ENCODE assay signal across 21 cellular contexts in genomic region chr12:109759076-109759420, GRCh38. TPM values are rescaled to one million over a fixed set of nuclear protein-coding genes. Genes with fewer than 3 reads are reported as not detected.
DNase-seq lines count a peak whose midpoint lies in the region; ATAC-seq, FAIRE-seq and TF ChIP-seq lines count a peak whose summit lies in the region.
"Had no signal": no experiment of that assay in that cellular context is flagged by ENCODE, and none has a peak within 500 bp of the region (broad histone marks: within the 10 kb centered on the region; RNA-seq: fewer than 3 reads in every experiment).

No MANE protein-coding gene starts in this region.

- TF ChIP-seq CTCF in right lobe of liver (IDR thresholded peaks at IDR 0.05) = no peak
- no peak for TF ChIP-seq CTCF in HepG2 (CRISPR knock-in tag; IDR thresholded peaks at IDR 0.05)

- H3K27ac ChIP-seq in right lobe of liver (no peak overlapping the region), HepG2 (ENCODE audit: extremely low read length, insufficient read depth, low read length) (no peak overlapping the region), mesendoderm (ENCODE audit: low read depth, low read length) (no peak overlapping the region)
- H3K27ac ChIP-seq: psoas muscle, tibial artery had no signal

- H3K27me3 Mint-ChIP-seq in activated CD4-positive, alpha-beta T cell treated with anti-CD3 and anti-CD28 coated beads for 36 hours = peaks cover 4% of the 10 kb centered on the region
- H3K27me3 Mint-ChIP-seq in activated CD4-positive, alpha-beta T cell treated with anti-CD3 and anti-CD28 coated beads, Interleukin-2, amount 10 ng/mL, durations not matched to agents 7 days and 5 days = peaks cover 3% of the 10 kb centered on the region

- DNase-seq in activated CD4-positive, alpha-beta T cell treated with anti-CD3 and anti-CD28 coated beads for 36 hours = peak; percentile 1
- no peak for DNase-seq in activated CD4-positive, alpha-beta T cell treated with anti-CD3 and anti-CD28 coated beads, Interleukin-2, amount 10 ng/mL, durations not matched to agents 7 days and 5 days
- DNase-seq in right lobe of liver (peak in 2 of 3 donors; percentile 28 to 40), HepG2 (ENCODE audit: low spot score) (no peak), mesendoderm (no peak), NCI-H2107 (lab: John Stamatoyannopoulos, UW) (no peak)
- DNase-seq: COR-L47; DMS79 treated with DMSO at 0.1 percent for 48 hours; NCI-H1436; NCI-H2171; NCI-H526; RPMI8226; stimulated activated naive CD4-positive, alpha-beta T cell had no signal

- H3K4me1 Mint-ChIP-seq in activated CD4-positive, alpha-beta T cell treated with anti-CD3 and anti-CD28 coated beads for 36 hours = peaks cover 5% of the 10 kb centered on the region
- H3K4me1 Mint-ChIP-seq in activated CD4-positive, alpha-beta T cell treated with anti-CD3 and anti-CD28 coated beads, Interleukin-2, amount 10 ng/mL, durations not matched to agents 7 days and 5 days = peaks cover 3% of the 10 kb centered on the region
- H3K4me1 Mint-ChIP-seq: B cell had no signal

- no peak for ATAC-seq in activated CD4-positive, alpha-beta T cell treated with anti-CD3 and anti-CD28 coated beads for 36 hours
- no peak for ATAC-seq in right lobe of liver
- ATAC-seq in HepG2 = no peak
- no peak for ATAC-seq in GM19455 (IDR thresholded peaks at IDR 0.05; ENCODE audit: unreplicated experiment)
- ATAC-seq in HG02973 (IDR thresholded peaks at IDR 0.05; ENCODE audit: unreplicated experiment) = no peak
- ATAC-seq: psoas muscle had no signal

- H3K9ac ChIP-seq in HepG2 (ENCODE audit: insufficient read depth, low read depth, low read length) (no peak overlapping the region), mesendoderm (ENCODE audit: low read length) (no peak overlapping the region)

- peaks cover 2% of the 10 kb centered on the region for H3K79me1 ChIP-seq in mesendoderm (ENCODE audit: low read length)

- no peak for TF ChIP-seq POLR2A in right lobe of liver (IDR thresholded peaks at IDR 0.05)
- TF ChIP-seq POLR2A in HepG2 (IDR thresholded peaks at IDR 0.05; ENCODE audit: insufficient read depth in 1 of 2, low read depth in 2 of 2, low read length in 2 of 2) = no peak

- no peak overlapping the region for H3K4ac ChIP-seq in mesendoderm (ENCODE audit: low read depth, low read length)

- intact Hi-C loops in activated CD4-positive, alpha-beta T cell treated with anti-CD3 and anti-CD28 coated beads for 36 hours (cut with DNase I, micrococcal nuclease) = no loop called here
- intact Hi-C loops in right lobe of liver (cut with DNase I) = no loop called here
- intact Hi-C loops in HepG2 (cut with micrococcal nuclease; ENCODE audit: unreplicated experiment) = no loop called here

- H3K9me3 ChIP-seq in right lobe of liver (no peaks in the 10 kb centered on the region), HepG2 (ENCODE audit: low read length) (peaks cover 10% of the 10 kb centered on the region; the same call in 1 of the 2 replicates)

- H2BK120ac ChIP-seq in mesendoderm (ENCODE audit: low read depth, low read length) = no peak overlapping the region

- no TSS peak for BruUV-seq in HepG2 (replicated peaks; lab: Mats Ljungman, UMichigan)

- no peak for TF ChIP-seq RAD21 in HepG2 (CRISPR knock-in tag; IDR thresholded peaks at IDR 0.05)

- POLR2A ChIA-PET in activated CD4-positive, alpha-beta T cell treated with anti-CD3 and anti-CD28 coated beads for 36 hours (lab: Charles Lee) = no interaction called here
- POLR2A ChIA-PET in activated CD4-positive, alpha-beta T cell treated with anti-CD3 and anti-CD28 coated beads, Interleukin-2, amount 10 ng/mL, durations not matched to agents 7 days and 5 days (lab: Charles Lee) = no interaction called here
- POLR2A ChIA-PET in HepG2 (lab: Yijun Ruan, JAX) = no interaction called here

- no peak overlapping the region for H3K4me3 Mint-ChIP-seq in activated CD4-positive, alpha-beta T cell treated with anti-CD3 and anti-CD28 coated beads for 36 hours
- H3K4me3 Mint-ChIP-seq in activated CD4-positive, alpha-beta T cell treated with anti-CD3 and anti-CD28 coated beads, Interleukin-2, amount 10 ng/mL, durations not matched to agents 7 days and 5 days = no peak overlapping the region
- H3K4me3 Mint-ChIP-seq: B cell had no signal

- FAIRE-seq in HepG2 (lab: Jason Lieb, UNC) = no peak
- FAIRE-seq: A204.1 had no signal

- in situ Hi-C loops in HepG2 (cut with HindIII; ENCODE audit: extremely low pct_ligation_motif_present, low pct_unique_long_range_greater_than_20kb) = no loop called here

- peaks cover 4% of the 10 kb centered on the region for H3K79me2 ChIP-seq in HepG2 (ENCODE audit: insufficient read depth, low read length)
- no peaks in the 10 kb centered on the region for H3K79me2 ChIP-seq in mesendoderm (ENCODE audit: control insufficient read depth, insufficient read depth, low read length)

- no peak overlapping the region for H3K4me3 ChIP-seq in right lobe of liver
- no peak overlapping the region for H3K4me3 ChIP-seq in HepG2 (replicated peaks in 1 of 3; ENCODE audit: insufficient read depth in 1 of 3, low read depth in 2 of 3, low read length in 3 of 3)
- H3K4me3 ChIP-seq in mesendoderm (ENCODE audit: low read length) = no peak overlapping the region
- H3K4me3 ChIP-seq: HAP-1, psoas muscle, smooth muscle cell, tibial artery had no signal

- H3K4me2 ChIP-seq in HepG2 (ENCODE audit: low read depth, low read length) (no peak overlapping the region), mesendoderm (ENCODE audit: low read length) (no peak overlapping the region)
- H3K4me2 ChIP-seq: smooth muscle cell had no signal

- peaks cover 5% of the 10 kb centered on the region for H3K36me3 Mint-ChIP-seq in activated CD4-positive, alpha-beta T cell treated with anti-CD3 and anti-CD28 coated beads for 36 hours (ENCODE audit: low read depth)
- H3K36me3 Mint-ChIP-seq in activated CD4-positive, alpha-beta T cell treated with anti-CD3 and anti-CD28 coated beads, Interleukin-2, amount 10 ng/mL, durations not matched to agents 7 days and 5 days (ENCODE audit: low read depth) = no peaks in the 10 kb centered on the region

- WGBS in right lobe of liver (ENCODE audit: insufficient coverage, low coverage, low lambda C conversion rate, missing lambda C conversion rate) = 100% methylated on average over 2 of the region's 4 CpGs
- WGBS in HepG2 (ENCODE audit: low lambda C conversion rate) = 85% methylated on average over 3 of the region's 4 CpGs
- no CpG with 5 or more reads among the region's 4 CpGs for whole genome bisulfite sequencing in mesendoderm (ENCODE audit: extremely low coverage, insufficient coverage, low lambda C conversion rate)

- H2AK5ac ChIP-seq in mesendoderm (ENCODE audit: low read length) = peak overlapping the region; percentile 67

- no peaks in the 10 kb centered on the region for H4K20me1 ChIP-seq in HepG2 (ENCODE audit: insufficient read depth, low read length)

- no peak overlapping the region for H4K5ac ChIP-seq in mesendoderm (ENCODE audit: low read length)

- CTCF ChIA-PET in activated CD4-positive, alpha-beta T cell treated with anti-CD3 and anti-CD28 coated beads for 36 hours (lab: Charles Lee) = interaction anchor here (0.9 kb wide), 1 partner anchor 194 kb away, joined by 3 read pairs; no protein-coding TSS in a partner anchor
- CTCF ChIA-PET in activated CD4-positive, alpha-beta T cell treated with anti-CD3 and anti-CD28 coated beads, Interleukin-2, amount 10 ng/mL, durations not matched to agents 7 days and 5 days (lab: Charles Lee) = interaction anchor here (1.1 kb wide), 1 partner anchor 26 kb away, joined by 4 read pairs; no protein-coding TSS in a partner anchor
- CTCF ChIA-PET in HepG2 (lab: Yijun Ruan, JAX; ENCODE audit: low intra/inter-chr PET ratio, low total read pairs) = no interaction called here

- H3K27ac Mint-ChIP-seq in activated CD4-positive, alpha-beta T cell treated with anti-CD3 and anti-CD28 coated beads for 36 hours = no peak overlapping the region
- H3K27ac Mint-ChIP-seq in activated CD4-positive, alpha-beta T cell treated with anti-CD3 and anti-CD28 coated beads, Interleukin-2, amount 10 ng/mL, durations not matched to agents 7 days and 5 days = no peak overlapping the region
- H3K27ac Mint-ChIP-seq: B cell had no signal

- TF ChIP-seq EP300 in HepG2 (IDR thresholded peaks at IDR 0.05; ENCODE audit: low read depth in 2 of 2, low read length in 2 of 2) = no peak
- TF ChIP-seq EP300 in HepG2 (CRISPR knock-in tag; IDR thresholded peaks at IDR 0.05; ENCODE audit: borderline replicate concordance) = no peak

- H3K9me3 Mint-ChIP-seq in activated CD4-positive, alpha-beta T cell treated with anti-CD3 and anti-CD28 coated beads for 36 hours (ENCODE audit: low read depth) = peaks cover 21% of the 10 kb centered on the region
- peaks cover 15% of the 10 kb centered on the region for H3K9me3 Mint-ChIP-seq in activated CD4-positive, alpha-beta T cell treated with anti-CD3 and anti-CD28 coated beads, Interleukin-2, amount 10 ng/mL, durations not matched to agents 7 days and 5 days

- no peaks in the 10 kb centered on the region for H3K36me3 ChIP-seq in right lobe of liver
- H3K36me3 ChIP-seq in HepG2 (replicated peaks in 1 of 2; ENCODE audit: control insufficient read depth in 1 of 2, insufficient read depth in 2 of 2, low read length in 2 of 2) = peaks cover 1 to 3% of the 10 kb centered on the region in 2 experiments; a peak in 1 of 5 replicates
- H3K36me3 ChIP-seq in mesendoderm (ENCODE audit: control insufficient read depth, insufficient read depth, low read length) = no peaks in the 10 kb centered on the region
- H3K36me3 ChIP-seq: HAP-1, tibial artery had no signal

- no peak overlapping the region for H2BK5ac ChIP-seq in mesendoderm (ENCODE audit: low read length)

- H3K4me1 ChIP-seq in right lobe of liver (peaks cover 0 to 11% (median 3%) of the 10 kb centered on the region in 4 donors), HepG2 (ENCODE audit: insufficient read depth, low read length) (peaks cover 26% of the 10 kb centered on the region), mesendoderm (ENCODE audit: control insufficient read depth, low read depth, low read length) (peaks cover 11% of the 10 kb centered on the region)
- H3K4me1 ChIP-seq: HAP-1, psoas muscle, tibial artery had no signal

- H3K23ac ChIP-seq in mesendoderm (ENCODE audit: low read length) = peak overlapping the region; percentile 73

- H3K18ac ChIP-seq in mesendoderm (ENCODE audit: low read length) = no peak overlapping the region

- no peak overlapping the region for H2AFZ ChIP-seq in HepG2 (ENCODE audit: low read length)

- H3K56ac ChIP-seq in mesendoderm (ENCODE audit: low read length) = peak overlapping the region; percentile 17

- H2BK15ac ChIP-seq in mesendoderm (replicated peaks; ENCODE audit: low read depth) = no peak overlapping the region

- H4K8ac ChIP-seq in mesendoderm (ENCODE audit: low read depth, low read length) = no peak overlapping the region

- H3K27me3 ChIP-seq in right lobe of liver = no peaks in the 10 kb centered on the region
- H3K27me3 ChIP-seq in HepG2 (ENCODE audit: control insufficient read depth in 1 of 2, insufficient read depth in 2 of 2, low read length in 2 of 2) = no peaks in the 10 kb centered on the region
- no peaks in the 10 kb centered on the region for H3K27me3 ChIP-seq in mesendoderm (ENCODE audit: insufficient read depth, low read length, poor library complexity)

RNA-seq across cellular contexts. Expression of gene FAM222A, which starts 45.4 kb away (rescaled TPM):
- under 1 TPM; 0.39 to 0.53 TPM for total RNA-seq in activated CD4-positive, alpha-beta T cell treated with anti-CD3 and anti-CD28 coated beads for 36 hours
- under 1 TPM; 0.52 to 0.73 TPM for total RNA-seq in activated CD4-positive, alpha-beta T cell treated with anti-CD3 and anti-CD28 coated beads, Interleukin-2, amount 10 ng/mL, durations not matched to agents 7 days and 5 days
- total RNA-seq in right lobe of liver (1 to 10 TPM in 5 of 6 experiments, under 1 TPM in 1; 0.34 to 4.3 (median 1.2) TPM), HepG2 (2016; rRNA removed; fragmentation: Illumina TruSeq; extraction: Trizol) (7.2 and 9.6 TPM in 2 replicates)
- 1.9 and 2.5 TPM in 2 replicates for total RNA-seq in HepG2 (2016; cell fraction: cytosol; rRNA removed; fragmentation: Illumina TruSeq; extraction: Trizol; ENCODE audit: low read depth)
- total RNA-seq in HepG2 (2016; cell fraction: insoluble cytoplasmic fraction; rRNA removed; fragmentation: Illumina TruSeq; extraction: Trizol) = 5.6 and 8.3 TPM in 2 replicates
- total RNA-seq in HepG2 (2016; cell fraction: membrane; rRNA removed; fragmentation: Illumina TruSeq; extraction: Trizol) = 7.5 TPM in 2 replicates
- 7.0 and 7.5 TPM in 2 replicates for total RNA-seq in HepG2 (2016; cell fraction: nucleus; rRNA removed; fragmentation: Illumina TruSeq; extraction: Trizol)
- polyA plus RNA-seq in HepG2 (2011; rRNA removed) = 2.7 and 3.7 TPM in 2 replicates
- 2.0 and 3.0 TPM in 2 replicates for polyA plus RNA-seq in HepG2 (2011; cell fraction: cytosol; rRNA removed)
- polyA plus RNA-seq in HepG2 (2011; cell fraction: nucleus; rRNA removed) = 3.8 and 4.7 TPM in 2 replicates
- 2.5 and 2.9 TPM in 2 replicates for polyA plus RNA-seq in HepG2 (2012)
- 2.5 and 2.6 TPM in 2 replicates for polyA plus RNA-seq in HepG2 (2016; cell fraction: cytosol; fragmentation: Illumina TruSeq; extraction: Trizol; ENCODE audit: low read depth)
- polyA plus RNA-seq in HepG2 (2016; cell fraction: insoluble cytoplasmic fraction; fragmentation: Illumina TruSeq; extraction: Trizol; ENCODE audit: low read depth) = 9.4 and 11.8 TPM in 2 replicates
- polyA plus RNA-seq in HepG2 (2016; cell fraction: membrane; fragmentation: Illumina TruSeq; extraction: Trizol; ENCODE audit: low read depth) = 8.4 and 9.5 TPM in 2 replicates
- 9.3 and 9.9 TPM in 2 replicates for polyA plus RNA-seq in HepG2 (2016; cell fraction: nucleus; fragmentation: Illumina TruSeq; extraction: Trizol; ENCODE audit: insufficient read depth, low read depth)
- polyA minus RNA-seq in HepG2 (2011; rRNA and poly(A)+ RNA removed; ENCODE audit: low replicate concordance) = 2.9 and 8.9 TPM in 2 replicates
- 3.6 and 4.0 TPM in 2 replicates for polyA minus RNA-seq in HepG2 (2011; cell fraction: cytosol; rRNA and poly(A)+ RNA removed)
- polyA minus RNA-seq in HepG2 (2011; cell fraction: nucleus; rRNA and poly(A)+ RNA removed) = 7.9 and 8.2 TPM in 2 replicates
- polyA plus RNA-seq in mesendoderm (2013, experiment 1 of 2) = 5.4 TPM
- 4.8 TPM for polyA plus RNA-seq in mesendoderm (2013, experiment 2 of 2)

Comparison
In these comparisons a context has a peak if more than half of its experiments do, and no peak if none do; other contexts are left out.
1. DNase-seq: peak in activated CD4-positive, alpha-beta T cell treated with anti-CD3 and anti-CD28 coated beads for 36 hours (single experiment) and right lobe of liver (2 of 3); none in activated CD4-positive, alpha-beta T cell treated with anti-CD3 and anti-CD28 coated beads, Interleukin-2, amount 10 ng/mL, durations not matched to agents 7 days and 5 days (single experiment), HepG2 (single experiment), mesendoderm (single experiment) and NCI-H2107 (single experiment).